Comparison of ENCODE assay signal across 9 cellular contexts in the genomic region with DNA sequence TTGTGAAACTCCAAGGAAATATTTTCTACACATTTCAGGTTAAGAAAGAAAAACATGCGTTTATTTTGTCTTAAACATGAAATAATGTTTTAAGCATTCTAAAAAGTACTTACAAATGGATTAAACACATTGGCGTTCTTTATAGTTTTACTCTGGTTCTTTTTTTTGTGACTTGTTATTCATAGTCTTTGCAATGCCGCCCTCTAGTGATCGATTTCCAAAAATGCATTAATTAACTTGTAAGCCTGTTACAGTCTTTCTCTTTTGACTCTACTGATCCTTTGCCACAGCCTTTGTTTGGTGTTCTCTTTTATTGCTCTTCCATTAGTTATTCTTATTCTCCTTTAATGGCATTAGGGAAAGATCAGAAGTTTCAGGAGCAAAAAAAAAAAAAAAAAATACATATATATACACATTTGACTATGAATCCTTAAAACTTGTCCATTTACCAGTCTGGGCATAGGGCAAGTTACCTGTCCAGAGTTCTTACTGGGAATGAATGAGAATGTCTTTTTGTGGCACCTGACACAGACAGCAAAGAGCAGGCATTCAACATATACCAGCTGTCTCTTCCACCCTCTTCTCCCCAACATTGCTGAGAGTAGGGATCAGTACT. TPM values are rescaled to one million over a fixed set of nuclear protein-coding genes. Genes with fewer than 3 reads are reported as not detected.
DNase-seq lines count a peak whose midpoint lies in the region; ATAC-seq, FAIRE-seq and TF ChIP-seq lines count a peak whose summit lies in the region.
"Had no signal": no experiment of that assay in that cellular context is flagged by ENCODE, and none has a peak within 500 bp of the region (broad histone marks: within the 10 kb centered on the region; RNA-seq: fewer than 3 reads in every experiment).

No MANE protein-coding gene starts in this region.

- TF ChIP-seq POLR2A in GM12878 (IDR thresholded peaks at IDR 0.05; ENCODE audit: low read depth, low read length): no peak

- no peak for ATAC-seq in activated CD4-positive, alpha-beta T cell treated with anti-CD3 and anti-CD28 coated beads for 36 hours
- peak; percentile 63 for ATAC-seq in HG03175 (IDR thresholded peaks at IDR 0.05; ENCODE audit: unreplicated experiment)
- peak; percentile 55 for ATAC-seq in GM12878
- peak; percentile 65 for ATAC-seq in upper lobe of right lung
- no peak for ATAC-seq in T-helper 17 cell

- H3K27me3 Mint-ChIP-seq in activated CD4-positive, alpha-beta T cell treated with anti-CD3 and anti-CD28 coated beads for 36 hours: peaks cover 2% of the 10 kb centered on the region
- H3K27me3 Mint-ChIP-seq in T-helper 17 cell: peaks cover 5% of the 10 kb centered on the region

- FAIRE-seq in GM12878 (lab: Jason Lieb, UNC): peak; percentile 57

- peak; percentile 9 for DNase-seq in activated CD4-positive, alpha-beta T cell treated with anti-CD3 and anti-CD28 coated beads for 36 hours
- DNase-seq in activated CD4-positive, alpha-beta T cell treated with anti-CD3 and anti-CD28 coated beads, Interleukin-2, amount 50 U/mL, for 1 hour: no peak
- peak; percentile 26 for DNase-seq in NCI-H510A (lab: John Stamatoyannopoulos, UW)
- no peak for DNase-seq in GM12878 (ENCODE audit: low read depth, low spot score)
- peak; percentile 66 for DNase-seq in kidney tubule cell (ENCODE audit: low spot score)
- no peak for DNase-seq in upper lobe of right lung
- DNase-seq in T-helper 17 cell: no peak

- no peaks in the 10 kb centered on the region for H3K4me1 ChIP-seq in GM12878 (ENCODE audit: control insufficient read depth, insufficient read depth, low read length)
- H3K4me1 ChIP-seq in upper lobe of right lung: no peaks in the 10 kb centered on the region

- TF ChIP-seq CTCF in GM12878 (IDR thresholded peaks at IDR 0.05 in 2 of 3, conservative IDR thresholded peaks at IDR 0.05 in 1 of 3; ENCODE audit: control insufficient read depth in 2 of 3, extremely low read depth in 1 of 3, insufficient read depth in 1 of 3, low read depth in 3 of 3, low read length in 3 of 3): peak; percentile 47 to 71 (median 59)
- TF ChIP-seq CTCF in upper lobe of right lung (IDR thresholded peaks at IDR 0.05): peak; percentile 65

- SMC1A ChIA-PET in GM12878 (lab: Charles Lee; ENCODE audit: uncharacterized antibody, unreplicated experiment): interaction anchor here (1.3 to 3.6 kb wide), 2 partner anchors 231 to 236 kb away, joined by 4 to 23 read pairs; no protein-coding TSS in a partner anchor

- no peak overlapping the region for H3K9ac ChIP-seq in GM12878 (ENCODE audit: control insufficient read depth, insufficient read depth, low read length)

- no peak overlapping the region for H3K4me3 Mint-ChIP-seq in activated CD4-positive, alpha-beta T cell treated with anti-CD3 and anti-CD28 coated beads for 36 hours
- no peak overlapping the region for H3K4me3 Mint-ChIP-seq in T-helper 17 cell
- H3K4me3 Mint-ChIP-seq: CD4-positive, alpha-beta memory T cell had no signal

- H2AFZ ChIP-seq in GM12878 (ENCODE audit: control insufficient read depth, low read depth, low read length): no peak overlapping the region

- no peaks in the 10 kb centered on the region for H3K9me3 Mint-ChIP-seq in activated CD4-positive, alpha-beta T cell treated with anti-CD3 and anti-CD28 coated beads for 36 hours (ENCODE audit: low read depth)
- H3K9me3 Mint-ChIP-seq: CD4-positive, alpha-beta memory T cell had no signal

- CTCF ChIA-PET in activated CD4-positive, alpha-beta T cell treated with anti-CD3 and anti-CD28 coated beads for 36 hours (lab: Charles Lee): interaction anchor here (1.2 to 3.1 kb wide), 3 partner anchors 231 to 509 kb away, joined by 4 to 19 read pairs (median 7); no protein-coding TSS in a partner anchor
- CTCF ChIA-PET in GM12878 (lab: Yijun Ruan, JAX): interaction anchor here (1.2 to 3.5 kb wide), 4 partner anchors 13 to 235 kb away, joined by 3 to 61 read pairs (median 6); no protein-coding TSS in a partner anchor

- H3K9me3 ChIP-seq in GM12878 (replicated peaks; ENCODE audit: control insufficient read depth, insufficient read depth, low read length) (no peaks in the 10 kb centered on the region), upper lobe of right lung (no peaks in the 10 kb centered on the region), T-helper 17 cell (ENCODE audit: control insufficient read depth, low read length, poor library complexity, severe bottlenecking) (no peaks in the 10 kb centered on the region)

- TF ChIP-seq RAD21 in GM12878 (IDR thresholded peaks at IDR 0.05; ENCODE audit: insufficient read depth, low read depth, low read length): peak; percentile 77

- H3K36me3 ChIP-seq in GM12878 (ENCODE audit: control insufficient read depth in 2 of 2, insufficient read depth in 2 of 2, low read length in 1 of 2) (no peaks in the 10 kb centered on the region), upper lobe of right lung (no peaks in the 10 kb centered on the region)

- no TSS peak for BruUV-seq in GM12878 (replicated peaks; lab: Mats Ljungman, UMichigan)

- RAD21 ChIA-PET in GM12878 (lab: Charles Lee; ENCODE audit: unreplicated experiment): no interaction called here

- POLR2A ChIA-PET in activated CD4-positive, alpha-beta T cell treated with anti-CD3 and anti-CD28 coated beads for 36 hours (lab: Charles Lee): no interaction called here
- POLR2A ChIA-PET in GM12878 (lab: Charles Lee): no interaction called here

- TF ChIP-seq EP300 in GM12878 (IDR thresholded peaks at IDR 0.05; ENCODE audit: borderline replicate concordance in 1 of 2, control insufficient read depth in 1 of 2, low read depth in 2 of 2, low read length in 2 of 2): no peak

- 1% methylated on average over 4 of the region's 4 CpGs for WGBS in GM12878 (ENCODE audit: insufficient coverage, insufficient replicate concordance, low lambda C conversion rate, missing lambda C conversion rate)

- H3K79me2 ChIP-seq in GM12878 (ENCODE audit: control insufficient read depth, insufficient read depth, low read length): no peaks in the 10 kb centered on the region

- no peak overlapping the region for H3K4me2 ChIP-seq in GM12878 (ENCODE audit: control insufficient read depth, insufficient read depth)

- no peaks in the 10 kb centered on the region for H4K20me1 ChIP-seq in GM12878 (ENCODE audit: control insufficient read depth, insufficient read depth)

- intact Hi-C loops in activated CD4-positive, alpha-beta T cell treated with anti-CD3 and anti-CD28 coated beads for 36 hours (cut with DNase I, micrococcal nuclease): loop anchor here (1.0 to 10.0 kb wide), 3 partner anchors 235 to 1080 kb away; no protein-coding TSS in a partner anchor
- intact Hi-C loops in GM12878 (cut with micrococcal nuclease; ENCODE audit: unreplicated experiment) (loop anchor here (1.0 to 10.0 kb wide), 5 partner anchors 156 to 1130 kb away; no protein-coding TSS in a partner anchor), upper lobe of right lung (cut with DNase I) (loop anchor here (10.0 kb wide), 1 partner anchor 230 kb away; no protein-coding TSS in a partner anchor)

- H3K4me3 ChIP-seq in GM12878 (no peak overlapping the region), upper lobe of right lung (no peak overlapping the region)

- H3K27me3 ChIP-seq in GM12878 (replicated peaks in 1 of 2; ENCODE audit: control insufficient read depth in 2 of 2, insufficient read depth in 2 of 2, low read length in 1 of 2) (no peaks in the 10 kb centered on the region), upper lobe of right lung (no peaks in the 10 kb centered on the region)

- H3K36me3 Mint-ChIP-seq in activated CD4-positive, alpha-beta T cell treated with anti-CD3 and anti-CD28 coated beads for 36 hours (ENCODE audit: low read depth): no peaks in the 10 kb centered on the region
- no peaks in the 10 kb centered on the region for H3K36me3 Mint-ChIP-seq in T-helper 17 cell (ENCODE audit: low read depth)
- H3K36me3 Mint-ChIP-seq: CD4-positive, alpha-beta memory T cell had no signal

- no peak overlapping the region for H3K27ac Mint-ChIP-seq in activated CD4-positive, alpha-beta T cell treated with anti-CD3 and anti-CD28 coated beads for 36 hours
- no peak overlapping the region for H3K27ac Mint-ChIP-seq in T-helper 17 cell
- H3K27ac Mint-ChIP-seq: CD4-positive, alpha-beta memory T cell had no signal

- H3K27ac ChIP-seq in GM12878 (ENCODE audit: control insufficient read depth, insufficient read depth) (no peak overlapping the region), upper lobe of right lung (no peak overlapping the region)

- in situ Hi-C loops in GM12878 (cut with MboI): no loop called here

- H3K4me1 Mint-ChIP-seq in activated CD4-positive, alpha-beta T cell treated with anti-CD3 and anti-CD28 coated beads for 36 hours: no peaks in the 10 kb centered on the region
- H3K4me1 Mint-ChIP-seq in T-helper 17 cell: no peaks in the 10 kb centered on the region
- H3K4me1 Mint-ChIP-seq: CD4-positive, alpha-beta memory T cell had no signal

TF ChIP-seq in GM12878, 131 proteins besides CTCF, POLR2A, EP300 and RAD21 (continues in another document):
- TF ChIP-seq SMC3 (IDR thresholded peaks at IDR 0.05; ENCODE audit: borderline replicate concordance, low read length) (peak; percentile 41; the same call in 1 of the 2 replicates), BACH1 (IDR thresholded peaks at IDR 0.05; ENCODE audit: borderline replicate concordance) (no peak), PAX5 (IDR thresholded peaks at IDR 0.05; ENCODE audit: borderline replicate concordance, low read depth, low read length) (no peak), ZNF384 (IDR thresholded peaks at IDR 0.05; ENCODE audit: borderline replicate concordance, low read depth, low read length) (0 out of 2 replicates have a peak, but pooled peaks have one; percentile 37), POU2F2 (IDR thresholded peaks at IDR 0.05; ENCODE audit: borderline replicate concordance, low read depth, low read length) (0 out of 3 replicates have a peak, but pooled peaks have one; percentile 28)

RNA-seq across cellular contexts. Expression of gene MACROD2, which starts 59.9 kb away (rescaled TPM):
- not detected for total RNA-seq in activated CD4-positive, alpha-beta T cell treated with anti-CD3 and anti-CD28 coated beads for 36 hours
- 0.65 and 1.4 TPM in 2 replicates for total RNA-seq in GM12878 (2013; cell fraction: nucleolus; rRNA removed)
- total RNA-seq in GM12878 (2014; rRNA removed) (1.0 and 1.1 TPM in 2 replicates), GM12878 (2014; rRNA removed; fragmentation: Illumina TruSeq; extraction: Trizol) (3.5 and 3.8 TPM in 2 replicates), GM12878 (2021) (2.9 TPM in 2 replicates), upper lobe of right lung (78.2 TPM), T-helper 17 cell (under 1 TPM in 1 of 2 donors, not detected in 1; 0.85 TPM)
- polyA plus RNA-seq in GM12878 (2011; ENCODE audit: low read depth): 3.7 TPM
- polyA plus RNA-seq in GM12878 (2011; rRNA removed) (21.5 and 43.1 TPM in 2 replicates), GM12878 (2014; fragmentation: Illumina TruSeq; extraction: Trizol) (4.3 and 5.1 TPM in 2 replicates), GM12878 (2014; fragmentation: Nextera tagmentation; extraction: Ambion mirVana) (1 to 10 TPM; 1.4 to 1.8 TPM), GM12878 (2014; rRNA removed) (2.2 and 2.3 TPM in 2 replicates), GM12878 (2016; fragmentation: Nextera tagmentation; extraction: Ambion mirVana) (1 to 10 TPM; 1.7 to 2.2 TPM)
- 7.2 and 8.8 TPM in 2 replicates for polyA plus RNA-seq in GM12878 (2011; cell fraction: cytosol; rRNA removed)
- 4.3 and 6.3 TPM in 2 replicates for polyA plus RNA-seq in GM12878 (2011; cell fraction: nucleus; rRNA removed)
- 6.2 and 8.6 TPM in 2 replicates for polyA plus RNA-seq in GM12878 (2012)
- polyA minus RNA-seq in GM12878 (2011; rRNA and poly(A)+ RNA removed): 10.5 and 11.0 TPM in 2 replicates
- polyA minus RNA-seq in GM12878 (2011; cell fraction: cytosol; rRNA and poly(A)+ RNA removed): 5.0 and 6.7 TPM in 2 replicates
- 4.4 and 7.5 TPM in 2 replicates for polyA minus RNA-seq in GM12878 (2011; cell fraction: nucleus; rRNA and poly(A)+ RNA removed)
- total RNA-seq: CD4-positive, alpha-beta memory T cell had no signal
- polyA plus RNA-seq: CD4-positive, alpha-beta memory T cell had no signal

Comparison
In these comparisons a context has a peak if more than half of its experiments do, and no peak if none do; other contexts are left out.
1. DNase-seq: peak in activated CD4-positive, alpha-beta T cell treated with anti-CD3 and anti-CD28 coated beads for 36 hours (single experiment), NCI-H510A (single experiment) and kidney tubule cell (single experiment); none in activated CD4-positive, alpha-beta T cell treated with anti-CD3 and anti-CD28 coated beads, Interleukin-2, amount 50 U/mL, for 1 hour (single experiment), GM12878 (single experiment), upper lobe of right lung (single experiment) and T-helper 17 cell (0 of 3).
2. ATAC-seq: peak in HG03175 (single experiment), GM12878 (single experiment) and upper lobe of right lung (single experiment); none in activated CD4-positive, alpha-beta T cell treated with anti-CD3 and anti-CD28 coated beads for 36 hours (single experiment) and T-helper 17 cell (single experiment).
3. RNA of gene MACROD2, which starts 59.9 kb away (total RNA-seq): 78.2 TPM in upper lobe of right lung (single experiment); 0.65 to 3.8 TPM in GM12878, 0.85 TPM in T-helper 17 cell and not detected in activated CD4-positive, alpha-beta T cell treated with anti-CD3 and anti-CD28 coated beads for 36 hours; every median in the first group is over 10 times any median in the second.